In genomic region chr5:172293054-172293744, GRCh38 we compare ENCODE assay signal across 8 cellular contexts. TPM values are rescaled to one million over a fixed set of nuclear protein-coding genes. Genes with fewer than 3 reads are reported as not detected.
DNase-seq lines count a peak whose midpoint lies in the region; ATAC-seq and TF ChIP-seq lines count a peak whose summit lies in the region.

No MANE protein-coding gene starts in this region.

- peak overlapping the region; percentile 3 to 75 (median 20); a peak in 12 of 22 replicates for H3K4me2 ChIP-seq in BLaER1 treated with 17β-estradiol and CSF1 and Interleukin-3, amounts not matched to agents 10 nM and 100 nM

- H3K36me3 ChIP-seq in BLaER1 treated with 17β-estradiol and CSF1 and Interleukin-3, amounts not matched to agents 10 nM and 100 nM, result no peaks in the 10 kb centered on the region
- H3K36me3 ChIP-seq in colonic mucosa, result no peaks in the 10 kb centered on the region

- intact Hi-C loops in colonic mucosa (cut with DNase I), result loop anchor here (5.0 kb wide), 1 partner anchor 186 kb away; no protein-coding TSS in a partner anchor

- peak; percentile 77 for ATAC-seq in GM19043 (IDR thresholded peaks at IDR 0.05; ENCODE audit: low read depth, unreplicated experiment)
- ATAC-seq in HG03354 (IDR thresholded peaks at IDR 0.05; ENCODE audit: poor library complexity, severe bottlenecking, unreplicated experiment), result peak; percentile 94

- no peak overlapping the region for H3K4me3 ChIP-seq in BLaER1 treated with 17β-estradiol and CSF1 and Interleukin-3, amounts not matched to agents 10 nM and 100 nM
- H3K4me3 ChIP-seq in colonic mucosa, result no peak overlapping the region

- H3K27ac ChIP-seq in BLaER1 treated with 17β-estradiol and CSF1 and Interleukin-3, amounts not matched to agents 10 nM and 100 nM, result no peak overlapping the region
- no peak overlapping the region for H3K27ac ChIP-seq in colonic mucosa

- no peaks in the 10 kb centered on the region for H4K20me1 ChIP-seq in BLaER1 treated with 17β-estradiol and CSF1 and Interleukin-3, amounts not matched to agents 10 nM and 100 nM

- TF ChIP-seq CTCF in colonic mucosa (IDR thresholded peaks at IDR 0.05), result peak; percentile 83

- peaks cover 8 to 24% (median 18%) of the 10 kb centered on the region in 10 experiments for H3K4me1 ChIP-seq in BLaER1 treated with 17β-estradiol and CSF1 and Interleukin-3, amounts not matched to agents 10 nM and 100 nM
- H3K4me1 ChIP-seq in colonic mucosa, result no peaks in the 10 kb centered on the region

- peak; percentile 46 for DNase-seq in NCI-H510A (lab: John Stamatoyannopoulos, UW)
- DNase-seq in activated CD4-positive, alpha-beta T cell treated with anti-CD3 and anti-CD28 coated beads for 4 hours, result peak; percentile 52 to 59
- DNase-seq in colonic mucosa, result peak; percentile 62
- peak; percentile 74 to 81 for DNase-seq in lung microvascular endothelial cell (ENCODE audit: low read depth in 2 of 2)
- DNase-seq in stimulated activated CD8-positive, alpha-beta memory T cell treated with anti-CD3 and anti-CD28 coated beads, Interleukin-4, amount 100 ng/mL, for 4 hours (ENCODE audit: low read depth in 2 of 2, low spot score in 1 of 2), result peak; percentile 13 to 29

- no peaks in the 10 kb centered on the region for H3K27me3 ChIP-seq in BLaER1 treated with 17β-estradiol and CSF1 and Interleukin-3, amounts not matched to agents 10 nM and 100 nM
- no peaks in the 10 kb centered on the region for H3K27me3 ChIP-seq in colonic mucosa

- H3K9me3 ChIP-seq in BLaER1 treated with 17β-estradiol and CSF1 and Interleukin-3, amounts not matched to agents 10 nM and 100 nM (replicated peaks in 1 of 11), result peaks cover 0 to 4% (median 0%) of the 10 kb centered on the region in 11 experiments; a peak in 2 of 22 replicates
- no peaks in the 10 kb centered on the region for H3K9me3 ChIP-seq in colonic mucosa

- H3K9ac ChIP-seq in BLaER1 treated with 17β-estradiol and CSF1 and Interleukin-3, amounts not matched to agents 10 nM and 100 nM, result no peak overlapping the region
- H3K9ac ChIP-seq in colonic mucosa (ENCODE audit: low read depth in 2 of 2, low read length in 2 of 2), result no peak overlapping the region

RNA-seq across cellular contexts. Expression of gene UBTD2, which starts 9.6 kb away (rescaled TPM):
- 10 to 100 TPM; 15.4 to 24.3 TPM for total RNA-seq in colonic mucosa
- 14.7 and 15.5 TPM in 2 replicates for total RNA-seq in lung microvascular endothelial cell

Comparison
In these comparisons a context has a peak if more than half of its experiments do, and no peak if none do; other contexts are left out.
1. DNase-seq: peak in every context shown above with its lines; median percentile 78 in lung microvascular endothelial cell; 62 in colonic mucosa; 56 in activated CD4-positive, alpha-beta T cell treated with anti-CD3 and anti-CD28 coated beads for 4 hours; 46 in NCI-H510A; 21 in stimulated activated CD8-positive, alpha-beta memory T cell treated with anti-CD3 and anti-CD28 coated beads, Interleukin-4, amount 100 ng/mL, for 4 hours.